Comparison of ENCODE assay signal across 8 cellular contexts in the genomic region with DNA sequence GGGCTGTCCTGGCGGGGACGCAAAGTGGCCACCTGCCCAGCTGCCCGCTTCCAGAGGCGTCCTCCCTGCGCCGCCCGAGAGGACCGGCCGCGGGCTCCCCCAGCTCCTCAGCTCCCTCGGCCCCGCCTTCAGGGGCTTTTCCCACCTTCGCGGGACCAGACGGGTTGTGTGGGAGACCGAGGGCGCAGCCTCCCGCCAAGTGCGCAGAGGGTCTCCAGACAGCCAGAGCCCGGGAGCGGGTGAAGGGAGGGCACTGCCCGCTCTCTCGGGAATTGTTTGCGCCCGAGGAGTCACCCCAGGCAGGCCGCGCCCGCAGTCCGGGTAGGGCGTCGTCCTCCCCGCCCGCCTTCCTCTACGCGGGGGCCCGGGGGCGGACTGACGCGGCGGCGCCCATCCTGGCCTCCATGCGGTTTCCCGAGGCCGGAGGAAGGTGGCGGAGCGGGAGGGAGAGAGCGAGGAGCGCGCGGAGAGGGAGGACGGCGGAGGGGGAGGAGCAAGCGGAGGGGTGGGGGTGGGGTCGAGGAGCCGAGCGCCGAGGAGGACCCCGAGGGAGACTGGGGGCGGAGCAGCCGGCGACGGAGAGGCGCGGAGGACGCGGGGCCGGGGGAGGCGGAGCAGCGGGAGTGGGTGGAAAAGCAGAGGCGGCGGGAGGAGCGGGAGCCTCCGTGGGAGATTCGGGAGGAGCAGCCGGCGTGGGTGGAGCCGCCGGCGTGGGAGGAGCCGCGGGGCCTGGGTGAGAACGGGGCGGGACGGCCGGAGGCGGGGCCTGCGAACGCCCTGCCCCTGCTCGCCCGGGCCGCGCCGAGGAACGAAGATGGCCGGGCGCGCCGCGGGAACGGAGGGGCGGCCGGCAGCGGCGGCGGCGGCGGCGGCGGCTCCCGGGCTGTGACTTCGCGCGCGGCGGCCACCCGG. TPM values are rescaled to one million over a fixed set of nuclear protein-coding genes. Genes with fewer than 3 reads are reported as not detected.
DNase-seq lines count a peak whose midpoint lies in the region; ATAC-seq, FAIRE-seq and TF ChIP-seq lines count a peak whose summit lies in the region.

No MANE protein-coding gene starts in this region.

- H3K9me3 ChIP-seq in SU-DHL-6 (ENCODE audit: insufficient read depth, low read length) (no peaks in the 10 kb centered on the region), pancreas (no peaks in the 10 kb centered on the region), thoracic aorta (no peaks in the 10 kb centered on the region)

- H3K9ac ChIP-seq in SU-DHL-6 (ENCODE audit: low read length): peak overlapping the region; percentile 78

- H3K4me1 ChIP-seq in pancreas: no peaks in the 10 kb centered on the region
- peaks cover 7 to 11% of the 10 kb centered on the region in 2 donors for H3K4me1 ChIP-seq in thoracic aorta (ENCODE audit: control insufficient read depth in 1 of 2, low read depth in 2 of 2)

- TF ChIP-seq CTCF in SU-DHL-6 (IDR thresholded peaks at IDR 0.05; ENCODE audit: insufficient read depth, low read length, poor library complexity, severe bottlenecking): no peak
- no peak for TF ChIP-seq CTCF in pancreas (IDR thresholded peaks at IDR 0.05)
- no peak for TF ChIP-seq CTCF in thoracic aorta (IDR thresholded peaks at IDR 0.05)

- H3K9me2 ChIP-seq in SU-DHL-6 (replicated peaks; ENCODE audit: insufficient read depth, low read length): no peaks in the 10 kb centered on the region

- H3K9me3 Mint-ChIP-seq in activated naive CD8-positive, alpha-beta T cell treated with anti-CD3 and anti-CD28 coated beads, Interleukin-2, amount 10 ng/mL, durations not matched to agents 7 days and 5 days: no peaks in the 10 kb centered on the region

- H3K36me3 Mint-ChIP-seq in activated naive CD8-positive, alpha-beta T cell treated with anti-CD3 and anti-CD28 coated beads, Interleukin-2, amount 10 ng/mL, durations not matched to agents 7 days and 5 days: peaks cover 6% of the 10 kb centered on the region

- POLR2A ChIA-PET in activated naive CD8-positive, alpha-beta T cell treated with anti-CD3 and anti-CD28 coated beads, Interleukin-2, amount 10 ng/mL, durations not matched to agents 7 days and 5 days (lab: Charles Lee): interaction anchor here (1.3 to 1.8 kb wide), 2 partner anchors 97 kb away, joined by 4 to 9 read pairs; no protein-coding TSS in a partner anchor

- H3K27me3 Mint-ChIP-seq in activated naive CD8-positive, alpha-beta T cell treated with anti-CD3 and anti-CD28 coated beads, Interleukin-2, amount 10 ng/mL, durations not matched to agents 7 days and 5 days: peaks cover 11% of the 10 kb centered on the region

- FAIRE-seq in pancreas (lab: Jason Lieb, UNC): no peak

- H3K36me3 ChIP-seq in SU-DHL-6 (ENCODE audit: low read length) (peaks cover 9% of the 10 kb centered on the region), pancreas (no peaks in the 10 kb centered on the region), thoracic aorta (no peaks in the 10 kb centered on the region)

- H3K4me3 Mint-ChIP-seq in activated naive CD8-positive, alpha-beta T cell treated with anti-CD3 and anti-CD28 coated beads, Interleukin-2, amount 10 ng/mL, durations not matched to agents 7 days and 5 days: peak overlapping the region; percentile 73

- H4K20me1 ChIP-seq in SU-DHL-6 (ENCODE audit: low read depth, low read length): peaks cover 5% of the 10 kb centered on the region; the same call in 1 of the 2 replicates

- peaks cover 21% of the 10 kb centered on the region for H3K4me1 Mint-ChIP-seq in activated naive CD8-positive, alpha-beta T cell treated with anti-CD3 and anti-CD28 coated beads, Interleukin-2, amount 10 ng/mL, durations not matched to agents 7 days and 5 days

- peak; percentile 93 for ATAC-seq in GM21737 (IDR thresholded peaks at IDR 0.05; ENCODE audit: unreplicated experiment)
- ATAC-seq in activated naive CD8-positive, alpha-beta T cell treated with anti-CD3 and anti-CD28 coated beads, Interleukin-2, amount 10 ng/mL, durations not matched to agents 7 days and 5 days (ENCODE audit: low read depth): peak; percentile 91
- peak; percentile 92 for ATAC-seq in Right ventricle myocardium superior (ENCODE audit: poor library complexity)
- peak; percentile 91 to 94 (median 94) for ATAC-seq in pancreas
- peak; percentile 68 for ATAC-seq in thoracic aorta (ENCODE audit: insufficient number of reproducible peaks, low FRiP score, low read depth)

- peaks cover 39% of the 10 kb centered on the region for H3K79me2 ChIP-seq in SU-DHL-6 (ENCODE audit: insufficient read depth, low read length)

- H3F3A ChIP-seq in SU-DHL-6 (ENCODE audit: insufficient read depth): peaks cover 32% of the 10 kb centered on the region

- H3K27ac Mint-ChIP-seq in activated naive CD8-positive, alpha-beta T cell treated with anti-CD3 and anti-CD28 coated beads, Interleukin-2, amount 10 ng/mL, durations not matched to agents 7 days and 5 days: peak overlapping the region; percentile 76

- peak overlapping the region; percentile 70 for H3K4me2 ChIP-seq in SU-DHL-6 (ENCODE audit: low read depth, low read length, poor library complexity, severe bottlenecking)

- peak overlapping the region; percentile 76 for H3K27ac ChIP-seq in SU-DHL-6 (ENCODE audit: low read depth, low read length)
- peak overlapping the region; percentile 42 to 80 (median 70) for H3K27ac ChIP-seq in pancreas
- H3K27ac ChIP-seq in thoracic aorta: peak overlapping the region; percentile 74 to 85

- peak; percentile 82 for DNase-seq in DMS53 (lab: John Stamatoyannopoulos, UW)
- DNase-seq in LoVo (ENCODE audit: low spot score): peak; percentile 80
- peak; percentile 88 for DNase-seq in activated naive CD8-positive, alpha-beta T cell treated with anti-CD3 and anti-CD28 coated beads, Interleukin-2, amount 10 ng/mL, durations not matched to agents 7 days and 5 days
- DNase-seq in Right ventricle myocardium superior: peak; percentile 94
- peak; percentile 83 to 92 (median 88) for DNase-seq in pancreas
- DNase-seq in thoracic aorta (ENCODE audit: low spot score): peak; percentile 23

- H2AFZ ChIP-seq in SU-DHL-6 (ENCODE audit: low read depth, low read length, severe bottlenecking): peak overlapping the region; percentile 71

- peak overlapping the region; percentile 57 for H3K4me3 ChIP-seq in SU-DHL-6 (ENCODE audit: insufficient read depth, low read length, poor library complexity, severe bottlenecking)
- peak overlapping the region; percentile 30 to 57 (median 45) for H3K4me3 ChIP-seq in pancreas
- H3K4me3 ChIP-seq in thoracic aorta: peak overlapping the region; percentile 80

- intact Hi-C loops in Right ventricle myocardium superior (cut with DNase I): loop anchor here (5.0 kb wide), 1 partner anchor 93 kb away; no protein-coding TSS in a partner anchor
- intact Hi-C loops in pancreas (cut with DNase I): no loop called here

- 1 to 35% methylated on average over 50 to 116 of the region's 116 CpGs for WGBS in pancreas, 2 donors

- H3K27me3 ChIP-seq in SU-DHL-6 (ENCODE audit: low read length): no peaks in the 10 kb centered on the region
- no peaks in the 10 kb centered on the region for H3K27me3 ChIP-seq in pancreas
- H3K27me3 ChIP-seq in thoracic aorta (replicated peaks; ENCODE audit: insufficient read depth): no peaks in the 10 kb centered on the region

RNA-seq across cellular contexts. Expression of a gene that starts 47.6 kb away (rescaled TPM):
- not detected for total RNA-seq in activated naive CD8-positive, alpha-beta T cell treated with anti-CD3 and anti-CD28 coated beads, Interleukin-2, amount 10 ng/mL, durations not matched to agents 7 days and 5 days
- not detected for total RNA-seq in Right ventricle myocardium superior
- total RNA-seq in pancreas: under 1 TPM in 5 of 6 donors, not detected in 1; 0.19 to 0.32 (median 0.24) TPM
- under 1 TPM; 0.30 to 0.40 TPM for polyA plus RNA-seq in pancreas
- total RNA-seq in thoracic aorta: not detected

Comparison
In these comparisons a context has a peak if more than half of its experiments do, and no peak if none do; other contexts are left out.
1. Peak in every context shown above with its lines: DNase-seq, ATAC-seq, H3K4me3 ChIP-seq and H3K27ac ChIP-seq.
2. DNase-seq: peak in every context shown above with its lines; median percentile 94 in Right ventricle myocardium superior; 88 in activated naive CD8-positive, alpha-beta T cell treated with anti-CD3 and anti-CD28 coated beads, Interleukin-2, amount 10 ng/mL, durations not matched to agents 7 days and 5 days; 88 in pancreas; 82 in DMS53; 80 in LoVo; 23 in thoracic aorta.